2 cellular contexts compared by ENCODE assay signal in genomic region chr16:87982491-87983415, GRCh38.
TF ChIP-seq lines count a peak whose summit lies in the region.

No MANE protein-coding gene starts in this region.

TF ChIP-seq in SK-N-SH treated with all-trans-retinoic acid at 6 μM for 48 hours, 23 proteins besides CTCF, POLR2A, EP300 and RAD21 (continued from another document):
- TF ChIP-seq TSHZ2 (CRISPR knock-in tag; IDR thresholded peaks at IDR 0.05): no peak

TF ChIP-seq in SK-N-SH, 30 proteins besides CTCF, POLR2A, EP300 and RAD21 (continued from another document):
- TF ChIP-seq, protein P1, sequence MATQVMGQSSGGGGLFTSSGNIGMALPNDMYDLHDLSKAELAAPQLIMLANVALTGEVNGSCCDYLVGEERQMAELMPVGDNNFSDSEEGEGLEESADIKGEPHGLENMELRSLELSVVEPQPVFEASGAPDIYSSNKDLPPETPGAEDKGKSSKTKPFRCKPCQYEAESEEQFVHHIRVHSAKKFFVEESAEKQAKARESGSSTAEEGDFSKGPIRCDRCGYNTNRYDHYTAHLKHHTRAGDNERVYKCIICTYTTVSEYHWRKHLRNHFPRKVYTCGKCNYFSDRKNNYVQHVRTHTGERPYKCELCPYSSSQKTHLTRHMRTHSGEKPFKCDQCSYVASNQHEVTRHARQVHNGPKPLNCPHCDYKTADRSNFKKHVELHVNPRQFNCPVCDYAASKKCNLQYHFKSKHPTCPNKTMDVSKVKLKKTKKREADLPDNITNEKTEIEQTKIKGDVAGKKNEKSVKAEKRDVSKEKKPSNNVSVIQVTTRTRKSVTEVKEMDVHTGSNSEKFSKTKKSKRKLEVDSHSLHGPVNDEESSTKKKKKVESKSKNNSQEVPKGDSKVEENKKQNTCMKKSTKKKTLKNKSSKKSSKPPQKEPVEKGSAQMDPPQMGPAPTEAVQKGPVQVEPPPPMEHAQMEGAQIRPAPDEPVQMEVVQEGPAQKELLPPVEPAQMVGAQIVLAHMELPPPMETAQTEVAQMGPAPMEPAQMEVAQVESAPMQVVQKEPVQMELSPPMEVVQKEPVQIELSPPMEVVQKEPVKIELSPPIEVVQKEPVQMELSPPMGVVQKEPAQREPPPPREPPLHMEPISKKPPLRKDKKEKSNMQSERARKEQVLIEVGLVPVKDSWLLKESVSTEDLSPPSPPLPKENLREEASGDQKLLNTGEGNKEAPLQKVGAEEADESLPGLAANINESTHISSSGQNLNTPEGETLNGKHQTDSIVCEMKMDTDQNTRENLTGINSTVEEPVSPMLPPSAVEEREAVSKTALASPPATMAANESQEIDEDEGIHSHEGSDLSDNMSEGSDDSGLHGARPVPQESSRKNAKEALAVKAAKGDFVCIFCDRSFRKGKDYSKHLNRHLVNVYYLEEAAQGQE (IDR thresholded peaks at IDR 0.05; ENCODE audit: low read depth, low read length): no peak
- TF ChIP-seq GABPA (IDR thresholded peaks at IDR 0.05; ENCODE audit: low read depth): no peak
- no peak for TF ChIP-seq GATA2 (CRISPR knock-in tag; IDR thresholded peaks at IDR 0.05)
- no peak for TF ChIP-seq RXRA (IDR thresholded peaks at IDR 0.05; ENCODE audit: borderline replicate concordance, low read depth)
- TF ChIP-seq POLR2AphosphoS5 (IDR thresholded peaks at IDR 0.05; ENCODE audit: low read depth, low read length): no peak
- TF ChIP-seq MXI1 (IDR thresholded peaks at IDR 0.05; ENCODE audit: low read depth, low read length): no peak
- no peak for TF ChIP-seq TAF1 (IDR thresholded peaks at IDR 0.05; ENCODE audit: borderline replicate concordance, low read depth, low read length)
TF ChIP-seq in SK-N-SH: peak in this region for 0.
